In genomic region chr1:219113261-219113660, GRCh38 we compare ENCODE assay signal across 36 cellular contexts.
"Had no signal": no experiment of that assay in that cellular context is flagged by ENCODE, and none has a peak within 500 bp of the region (broad histone marks: within the 10 kb centered on the region; RNA-seq: fewer than 3 reads in every experiment).

No MANE protein-coding gene starts in this region.

- H3K4me1 ChIP-seq: ascending aorta had no signal

- H3K36me3 ChIP-seq: ascending aorta had no signal

- H3K27me3 ChIP-seq: ascending aorta had no signal

- H3K4me3 Mint-ChIP-seq: activated B cell treated with CpG ODN at 0.5 μM for 24 hours; activated CD4-positive, alpha-beta memory T cell treated with anti-CD3 and anti-CD28 coated beads for 36 hours; activated naive CD4-positive, alpha-beta T cell treated with anti-CD3 and anti-CD28 coated beads, Interleukin-2, amount 50 U/mL, for 24 hours; activated naive CD8-positive, alpha-beta T cell treated with anti-CD3 and anti-CD28 coated beads, Interleukin-2, amount 10 ng/mL, durations not matched to agents 7 days and 5 days; activated T-cell treated with anti-CD3 and anti-CD28 coated beads, Interleukin-2, amount 50 U/mL, for 72 hours; activated T-helper 17 cell treated with anti-CD3 and anti-CD28 coated beads, Interleukin-2, amount 50 U/mL, for 72 hours had no signal

- H3K4me2 ChIP-seq: PC-9 had no signal

- ATAC-seq: activated T-cell treated with anti-CD3 and anti-CD28 coated beads, Interleukin-2, amount 50 U/mL, for 72 hours; activated T-helper 17 cell treated with anti-CD3 and anti-CD28 coated beads, Interleukin-2, amount 50 U/mL, for 72 hours; Right ventricle myocardium inferior had no signal

- H3K4me3 ChIP-seq: ascending aorta, PC-9 had no signal

- H2AFZ ChIP-seq: PC-9 had no signal

- H3K27ac ChIP-seq: ascending aorta, PC-9, RWPE1, VCaP had no signal

- H3K36me3 Mint-ChIP-seq: activated CD4-positive, alpha-beta memory T cell treated with anti-CD3 and anti-CD28 coated beads for 36 hours; activated naive CD8-positive, alpha-beta T cell treated with anti-CD3 and anti-CD28 coated beads, Interleukin-2, amount 10 ng/mL, durations not matched to agents 7 days and 5 days had no signal

- H3K27me3 Mint-ChIP-seq: activated CD4-positive, alpha-beta memory T cell treated with anti-CD3 and anti-CD28 coated beads for 36 hours; activated naive CD8-positive, alpha-beta T cell treated with anti-CD3 and anti-CD28 coated beads, Interleukin-2, amount 10 ng/mL, durations not matched to agents 7 days and 5 days had no signal

- H3K4me1 Mint-ChIP-seq: activated naive CD4-positive, alpha-beta T cell treated with anti-CD3 and anti-CD28 coated beads, Interleukin-2, amount 50 U/mL, for 24 hours; activated naive CD8-positive, alpha-beta T cell treated with anti-CD3 and anti-CD28 coated beads, Interleukin-2, amount 10 ng/mL, durations not matched to agents 7 days and 5 days; activated T-helper 17 cell treated with anti-CD3 and anti-CD28 coated beads, Interleukin-2, amount 50 U/mL, for 72 hours had no signal

- DNase-seq: activated B cell treated with CpG ODN at 0.5 μM for 24 hours; activated CD4-positive, alpha-beta memory T cell treated with anti-CD3 and anti-CD28 coated beads for 36 hours; activated CD4-positive, alpha-beta T cell treated with anti-CD3 and anti-CD28 coated beads for 4 hours; activated CD4-positive, alpha-beta T cell treated with anti-CD3 and anti-CD28 coated beads, Interleukin-2, amount 50 U/mL, for 1 hour; activated CD4-positive, CD25-positive, alpha-beta regulatory T cell treated with anti-CD3 and anti-CD28 coated beads, Interleukin-2, amount 50 U/mL, for 72 hours; activated CD8-positive, alpha-beta memory T cell treated with anti-CD3 and anti-CD28 coated beads, Interleukin-2, amount 50 U/mL, for 48 hours; activated effector memory CD4-positive, alpha-beta T cell treated with anti-CD3 and anti-CD28 coated beads, Interleukin-2, amount 50 U/mL, for 16 hours; activated naive CD4-positive, alpha-beta T cell; activated naive CD8-positive, alpha-beta T cell treated with anti-CD3 and anti-CD28 coated beads, Interleukin-2, amount 10 ng/mL, durations not matched to agents 7 days and 5 days; activated T-cell treated with anti-CD3 and anti-CD28 coated beads, Interleukin-2, amount 50 U/mL, for 72 hours; amygdala; caudate nucleus; cerebellar nuclear complex; Karpas-422; KBM-7; MM.1S; MV-4-11; NCI-H1092; NCI-H1436 treated with DMSO at 0.1 percent for 48 hours; NCI-H1694 treated with DMSO at 0.1 percent for 48 hours; NCI-H2029; NCI-H2171; NCI-H510A; NCI-H526; NCI-H748 treated with DMSO at 0.1 percent for 48 hours; PC-9; SW 1271; T-helper 1 cell; T-helper 2 cell; T-helper 9 cell had no signal
